In genomic region chrX:53713987-53714579, GRCh38 we compare ENCODE assay signal across 10 cellular contexts. TPM values are rescaled to one million over a fixed set of nuclear protein-coding genes. Genes with fewer than 3 reads are reported as not detected.
A peak's percentile ranks its signal among the peaks of the same experiment; 100 is the strongest.
DNase-seq lines count a peak whose midpoint lies in the region; ATAC-seq and TF ChIP-seq lines count a peak whose summit lies in the region.
"Had no signal": no experiment of that assay in that cellular context is flagged by ENCODE, and none has a peak within 500 bp of the region (broad histone marks: within the 10 kb centered on the region; RNA-seq: fewer than 3 reads in every experiment).

No MANE protein-coding gene starts in this region.

- H3K27ac ChIP-seq in OCI-LY7 (ENCODE audit: low read depth, low read length, poor library complexity, severe bottlenecking) (peak overlapping the region; percentile 78), heart right ventricle (peak overlapping the region in 1 of 10 donors; percentile 53)
- H3K27ac ChIP-seq: body of pancreas, left lung had no signal

- peak overlapping the region; percentile 75 to 86 (median 83) for H3K4me3 Mint-ChIP-seq in immature natural killer cell

- H3K36me3 ChIP-seq in GM06990 (ENCODE audit: control insufficient read depth, insufficient read depth, low read length) (no peaks in the 10 kb centered on the region), OCI-LY7 (ENCODE audit: insufficient read depth, low read length) (no peaks in the 10 kb centered on the region), heart right ventricle (no peaks in the 10 kb centered on the region)
- H3K36me3 ChIP-seq: left lung had no signal

- DNase-seq in GM06990 (ENCODE audit: extremely low read depth, insufficient read length) (peak; percentile 59), OCI-LY7 (ENCODE audit: low spot score) (peak; percentile 25), immature natural killer cell (peak in 1 of 3 donors; percentile 22), heart right ventricle (no peak), cerebellar cortex (ENCODE audit: low spot score) (no peak)
- DNase-seq: NCI-H2227 treated with DMSO at 0.1 percent for 48 hours had no signal

- CTCF ChIA-PET in OCI-LY7 (lab: Charles Lee; ENCODE audit: unreplicated experiment), result interaction anchor here (0.6 kb wide), 1 partner anchor 28 kb away, joined by 5 read pairs; the partner anchor contains the start of gene HUWE1

- no peaks in the 10 kb centered on the region for H3K9me2 ChIP-seq in OCI-LY7 (ENCODE audit: insufficient read depth, low read length)

- ATAC-seq in GM19035 (IDR thresholded peaks at IDR 0.05; ENCODE audit: unreplicated experiment) (peak; percentile 22), HG03342 (IDR thresholded peaks at IDR 0.05; ENCODE audit: unreplicated experiment) (no peak), heart right ventricle (no peak)

- POLR2A ChIA-PET in OCI-LY7 (lab: Charles Lee), result interaction anchor here (1.0 to 3.9 kb wide), 3 partner anchors 8 to 292 kb away, joined by 3 to 30 read pairs (median 6); partner anchors contain the start of genes HUWE1 and SMC1A

- no peaks in the 10 kb centered on the region for H4K20me1 ChIP-seq in OCI-LY7 (ENCODE audit: insufficient read depth, low read length)

- H3K27me3 ChIP-seq in GM06990 (replicated peaks; ENCODE audit: control insufficient read depth, insufficient read depth, low read length) (no peaks in the 10 kb centered on the region), heart right ventricle (peaks cover 0 to 22% (median 0%) of the 10 kb centered on the region in 7 donors)
- H3K27me3 ChIP-seq: body of pancreas, left lung had no signal

- no peaks in the 10 kb centered on the region for H3K9me3 Mint-ChIP-seq in immature natural killer cell

- H3K4me1 ChIP-seq in OCI-LY7 (ENCODE audit: insufficient read depth, low read length, poor library complexity, severe bottlenecking) (peaks cover 46% of the 10 kb centered on the region), heart right ventricle (peaks cover 0 to 30% (median 0%) of the 10 kb centered on the region in 9 donors)
- H3K4me1 ChIP-seq: body of pancreas, left lung had no signal

- BruUV-seq in OCI-LY7 (replicated peaks; lab: Mats Ljungman, UMichigan), result no TSS peak

- H3K4me3 ChIP-seq in GM06990 (replicated peaks; ENCODE audit: low read depth, low read length), result peak overlapping the region; percentile 54
- H3K4me3 ChIP-seq in OCI-LY7 (ENCODE audit: low read depth, low read length, poor library complexity, severe bottlenecking), result peak overlapping the region; percentile 49
- peak overlapping the region in 1 of 10 donors; percentile 18 for H3K4me3 ChIP-seq in heart right ventricle
- H3K4me3 ChIP-seq: body of pancreas, left lung had no signal

- peaks cover 45 to 50% of the 10 kb centered on the region in 2 donors for H3K4me1 Mint-ChIP-seq in immature natural killer cell

- 72% methylated on average over 6 of the region's 6 CpGs for WGBS in heart right ventricle, 2 donors

- H3K4me2 ChIP-seq in OCI-LY7 (ENCODE audit: low read length), result peak overlapping the region; percentile 62

- peaks cover 0 to 3% (median 0%) of the 10 kb centered on the region in 3 donors for H3K36me3 Mint-ChIP-seq in immature natural killer cell

- H3K9me3 ChIP-seq in OCI-LY7 (ENCODE audit: low read length) (no peaks in the 10 kb centered on the region), heart right ventricle (no peaks in the 10 kb centered on the region)
- H3K9me3 ChIP-seq: body of pancreas, left lung had no signal

- H3K27ac Mint-ChIP-seq in immature natural killer cell, result peak overlapping the region; percentile 97 to 99 (median 99)

- peaks cover 2 to 7% (median 3%) of the 10 kb centered on the region in 3 donors for H3K27me3 Mint-ChIP-seq in immature natural killer cell (ENCODE audit: low read depth in 3 of 3)

- intact Hi-C loops in OCI-LY7 (cut with micrococcal nuclease; ENCODE audit: unreplicated experiment), result no loop called here
- intact Hi-C loops in heart right ventricle (cut with DNase I), result no loop called here

- TF ChIP-seq CTCF in GM06990 (IDR thresholded peaks at IDR 0.05; ENCODE audit: insufficient read depth, low read length, poor library complexity, severe bottlenecking), result no peak
- TF ChIP-seq CTCF in OCI-LY7 (conservative IDR thresholded peaks at IDR 0.05; ENCODE audit: low read length), result no peak
- no peak for TF ChIP-seq CTCF in heart right ventricle (IDR thresholded peaks at IDR 0.05)

- H2AFZ ChIP-seq in OCI-LY7 (ENCODE audit: low read length), result peak overlapping the region; percentile 79; the same call in 1 of the 2 replicates

- no peaks in the 10 kb centered on the region for H3K79me2 ChIP-seq in OCI-LY7 (ENCODE audit: insufficient read depth, low read depth, low read length)

RNA-seq across cellular contexts. Expression of gene HUWE1, which starts 27.6 kb away (rescaled TPM):
- 90.7 and 116 TPM in 2 replicates for total RNA-seq in OCI-LY7 (2014; rRNA removed; shearing (Covaris generic))
- total RNA-seq in OCI-LY7 (2022) (264 and 269 TPM in 2 replicates), heart right ventricle (100 to 1,000 TPM; 133 to 219 (median 198) TPM)
- polyA plus RNA-seq in immature natural killer cell (10 to 100 TPM in 1 of 3 donors, 1 to 10 TPM in 2; 4.2 to 22.4 (median 4.6) TPM), heart right ventricle (10 to 100 TPM; 30.8 to 52.0 TPM)

Comparison
In these comparisons a context has a peak if more than half of its experiments do, and no peak if none do; other contexts are left out.
1. DNase-seq: peak in GM06990 (single experiment) and OCI-LY7 (single experiment); none in heart right ventricle (0 of 2) and cerebellar cortex (single experiment).